Comparison of ENCODE assay signal across 9 cellular contexts in the genomic region with DNA sequence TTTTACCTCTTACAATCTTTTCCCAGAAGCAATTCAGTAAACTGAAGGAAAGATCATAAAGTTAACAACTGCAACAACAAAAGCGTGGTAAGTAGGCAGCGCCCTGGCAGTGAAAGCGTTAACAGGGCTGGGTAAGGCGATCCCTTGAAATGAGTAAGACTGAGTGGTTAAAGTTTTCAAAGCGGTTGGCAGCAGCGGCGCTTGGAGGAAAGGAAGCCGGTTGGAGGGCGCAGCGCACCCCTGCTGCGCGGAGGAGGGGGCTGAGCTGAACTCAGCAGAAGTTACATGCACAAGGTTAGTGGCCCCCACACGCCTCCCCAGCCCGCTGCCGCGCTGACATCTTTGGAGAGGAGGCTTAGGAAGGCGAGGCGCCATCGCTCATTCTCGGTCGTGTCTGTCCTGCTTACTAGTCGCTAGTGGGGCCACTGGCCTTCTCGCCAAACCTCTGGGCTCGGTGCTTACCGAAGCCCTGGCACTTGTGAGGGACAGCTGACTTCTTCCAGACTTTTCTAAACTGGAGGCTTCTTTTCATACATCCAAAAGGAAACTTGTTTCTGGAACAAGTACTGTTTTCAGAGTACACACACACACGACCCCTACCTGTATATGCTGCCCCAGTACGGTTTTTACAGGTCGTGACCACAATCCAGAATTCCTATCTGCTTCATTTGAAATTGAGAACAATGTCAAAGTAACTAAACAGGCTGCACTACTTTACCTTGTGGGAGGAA. TPM values are rescaled to one million over a fixed set of nuclear protein-coding genes. Genes with fewer than 3 reads are reported as not detected.
DNase-seq lines count a peak whose midpoint lies in the region; ATAC-seq and TF ChIP-seq lines count a peak whose summit lies in the region.
"Had no signal": no experiment of that assay in that cellular context is flagged by ENCODE, and none has a peak within 500 bp of the region (broad histone marks: within the 10 kb centered on the region; RNA-seq: fewer than 3 reads in every experiment).

SH3RF2 (plus strand) TSS at position 178 of the 731 bp plus-strand sequence. CDS start 1,351 bp downstream, outside the sequence.

- peak; percentile 26 to 39 for ATAC-seq in activated CD4-positive, CD25-positive, alpha-beta regulatory T cell treated with anti-CD3 and anti-CD28 coated beads, Interleukin-2, amount 50 U/mL, for 24 hours
- ATAC-seq in lower lobe of right lung (peak; percentile 81 to 85), GM18498 (IDR thresholded peaks at IDR 0.05; ENCODE audit: unreplicated experiment) (no peak)

- no peak for TF ChIP-seq CTCF in lower lobe of right lung (IDR thresholded peaks at IDR 0.05)

- H3K4me3 ChIP-seq in SJSA1: peak within 1 kb of the TSS; percentile 52
- peak within 1 kb of the TSS; percentile 71 to 78 for H3K4me3 ChIP-seq in duodenal mucosa (ENCODE audit: low read depth in 1 of 2, low read length in 2 of 2)
- H3K4me3 ChIP-seq in lower lobe of right lung: peak within 1 kb of the TSS; percentile 51
- H3K4me3 ChIP-seq: BLaER1 treated with 17β-estradiol and CSF1 and Interleukin-3, amounts not matched to agents 10 nM and 100 nM had no signal

- H3K27ac ChIP-seq in SJSA1 (peak within 1 kb of the TSS; percentile 43), duodenal mucosa (ENCODE audit: low read depth, low read length) (peak within 1 kb of the TSS; percentile 15), lower lobe of right lung (no peak within 1 kb of the TSS), temporal lobe (ENCODE audit: low read depth, low read length) (peak within 1 kb of the TSS; percentile 28)
- H3K27ac ChIP-seq: BLaER1 treated with 17β-estradiol and CSF1 and Interleukin-3, amounts not matched to agents 10 nM and 100 nM had no signal

- peak within 1 kb of the TSS; percentile 70 to 74 for H3K9ac ChIP-seq in duodenal mucosa (ENCODE audit: low read depth in 1 of 2, low read length in 2 of 2)
- H3K9ac ChIP-seq: BLaER1 treated with 17β-estradiol and CSF1 and Interleukin-3, amounts not matched to agents 10 nM and 100 nM had no signal

- peaks cover 31% of the 10 kb centered on the region for H3K36me3 ChIP-seq in SJSA1
- H3K36me3 ChIP-seq in duodenal mucosa (ENCODE audit: control insufficient read depth in 1 of 2, insufficient read depth in 2 of 2, low read length in 2 of 2): peaks cover 0 to 8% of the 10 kb centered on the region in 2 donors
- no peaks in the 10 kb centered on the region for H3K36me3 ChIP-seq in lower lobe of right lung
- H3K36me3 ChIP-seq: BLaER1 treated with 17β-estradiol and CSF1 and Interleukin-3, amounts not matched to agents 10 nM and 100 nM had no signal

- H3K9me3 ChIP-seq in SJSA1 (replicated peaks): no peaks in the 10 kb centered on the region
- H3K9me3 ChIP-seq in duodenal mucosa (ENCODE audit: control insufficient read depth in 1 of 2, low read length in 2 of 2): no peaks in the 10 kb centered on the region
- H3K9me3 ChIP-seq in lower lobe of right lung: no peaks in the 10 kb centered on the region
- H3K9me3 ChIP-seq: BLaER1 treated with 17β-estradiol and CSF1 and Interleukin-3, amounts not matched to agents 10 nM and 100 nM had no signal

- H3K4me1 ChIP-seq in SJSA1 (replicated peaks): peaks cover 68% of the 10 kb centered on the region
- peaks cover 20 to 27% of the 10 kb centered on the region in 2 donors for H3K4me1 ChIP-seq in duodenal mucosa (ENCODE audit: control insufficient read depth in 1 of 2, insufficient read depth in 2 of 2, low read length in 2 of 2)
- H3K4me1 ChIP-seq in lower lobe of right lung: no peaks in the 10 kb centered on the region

- H3K27me3 ChIP-seq in SJSA1 (replicated peaks) (no peaks in the 10 kb centered on the region), duodenal mucosa (ENCODE audit: control insufficient read depth in 1 of 2, insufficient read depth in 2 of 2, low read length in 2 of 2) (no peaks in the 10 kb centered on the region), lower lobe of right lung (ENCODE audit: low read depth) (no peaks in the 10 kb centered on the region)
- H3K27me3 ChIP-seq: BLaER1 treated with 17β-estradiol and CSF1 and Interleukin-3, amounts not matched to agents 10 nM and 100 nM had no signal

- intact Hi-C loops in lower lobe of right lung (cut with DNase I): no loop called here

- no peak for DNase-seq in activated CD4-positive, CD25-positive, alpha-beta regulatory T cell (lab: John Stamatoyannopoulos, UW)
- peak; percentile 92 to 94 for DNase-seq in SJSA1 (ENCODE audit: low read depth in 1 of 2, low spot score in 2 of 2)
- DNase-seq in lower lobe of right lung: peak; percentile 51
- no peak for DNase-seq in SKM-1 (lab: John Stamatoyannopoulos, UW; ENCODE audit: unreplicated experiment)

RNA-seq across cellular contexts. Expression of gene SH3RF2, which starts in this region (rescaled TPM):
- 11.2 and 23.1 TPM in 2 replicates for total RNA-seq in SJSA1 (2014; rRNA removed; shearing (Covaris generic))
- 11.5 TPM for total RNA-seq in lower lobe of right lung
- 0.25 TPM for total RNA-seq in temporal lobe

Comparison
In these comparisons a context has a peak if more than half of its experiments do, and no peak if none do; other contexts are left out.
1. DNase-seq: peak in SJSA1 (2 of 2) and lower lobe of right lung (single experiment); none in activated CD4-positive, CD25-positive, alpha-beta regulatory T cell (0 of 4) and SKM-1 (single experiment).
2. Peak in every context shown above with its lines, with median percentiles within 50 percentile points of each other: H3K4me3 ChIP-seq.